29 cellular contexts compared by ENCODE assay signal in the genomic region with DNA sequence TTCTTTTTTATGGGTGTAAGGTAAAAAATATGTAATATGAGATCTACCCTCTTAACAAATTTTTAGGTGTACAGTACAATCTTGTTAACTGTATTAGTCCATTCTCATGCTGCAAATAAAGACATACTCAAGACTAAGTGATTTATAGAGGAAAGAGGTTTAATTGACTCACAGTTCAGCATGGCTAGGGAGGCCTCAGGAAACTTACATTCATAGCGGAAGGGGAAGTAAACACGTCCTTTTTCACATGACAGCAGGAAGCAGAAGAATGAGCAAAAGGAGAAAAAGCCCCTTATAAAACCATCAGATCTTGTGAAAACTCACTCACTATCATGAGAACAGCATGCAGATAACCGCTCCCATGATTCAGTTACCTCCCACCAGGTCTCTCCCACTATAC.
"Had no signal": no experiment of that assay in that cellular context is flagged by ENCODE, and none has a peak within 500 bp of the region (broad histone marks: within the 10 kb centered on the region; RNA-seq: fewer than 3 reads in every experiment).

No MANE protein-coding gene starts in this region.

- H3K36me3 ChIP-seq: neural progenitor cell had no signal

- DNase-seq: activated CD4-positive, alpha-beta T cell treated with anti-CD3 and anti-CD28 coated beads for 1 hour; activated CD4-positive, alpha-beta T cell treated with anti-CD3 and anti-CD28 coated beads, Interleukin-2, amount 50 U/mL, for 1 hour; activated CD8-positive, alpha-beta T cell treated with anti-CD3 and anti-CD28 coated beads for 36 hours; activated gamma-delta T cell treated with Interleukin-2 at 50 U/mL for 16 hours; activated naive CD4-positive, alpha-beta T cell treated with anti-CD3 and anti-CD28 coated beads, Interleukin-2, amount 50 U/mL, for 16 hours; activated T-cell treated with anti-CD3 and anti-CD28 coated beads, Interleukin-2, amount 50 U/mL, for 4 hours; amygdala; caudate nucleus; effector CD4-positive, alpha-beta T cell; kidney glomerular epithelial cell; lower lobe of right lung; mesenchymal stem cell; natural killer cell; occipital lobe; psoas muscle; sigmoid colon; small intestine; stimulated activated CD4-positive, alpha-beta T cell treated with anti-CD3 and anti-CD28 coated beads, Interleukin-4, amount 100 ng/mL, for 4 hours; stimulated activated CD8-positive, alpha-beta memory T cell treated with anti-CD3 and anti-CD28 coated beads, Interleukin-4, amount 100 ng/mL, for 48 hours; stomach; T-helper 9 cell; tibial artery; upper lobe of right lung had no signal

- ATAC-seq: activated CD8-positive, alpha-beta T cell treated with anti-CD3 and anti-CD28 coated beads for 36 hours; activated T-cell treated with anti-CD3 and anti-CD28 coated beads, Interleukin-2, amount 50 U/mL, for 4 hours; activated T-helper 17 cell treated with anti-CD3 and anti-CD28 coated beads, Interleukin-2, amount 50 U/mL, for 72 hours; left lobe of liver; lower lobe of right lung; natural killer cell; psoas muscle; stimulated activated memory B cell treated with anti-CD40 and anti-IgM and Interleukin-4, amounts not matched to agents 10 μg/mL and 1 μg/mL and 100 μg/mL, for 72 hours; upper lobe of right lung had no signal

- H3K9ac ChIP-seq: neural progenitor cell, parathyroid adenoma had no signal

- H3K27ac ChIP-seq: lower lobe of right lung, neural progenitor cell, parathyroid adenoma, psoas muscle, sigmoid colon, stomach, suprapubic skin, tibial artery, upper lobe of right lung had no signal

- H3K4me3 ChIP-seq: lower lobe of right lung, neural progenitor cell, psoas muscle, sigmoid colon, stomach, suprapubic skin, tibial artery, upper lobe of right lung had no signal

- H3K9me3 ChIP-seq: lower lobe of right lung, psoas muscle, sigmoid colon, stomach, suprapubic skin, tibial artery, upper lobe of right lung had no signal
